11 cellular contexts compared by ENCODE assay signal in the genomic region with DNA sequence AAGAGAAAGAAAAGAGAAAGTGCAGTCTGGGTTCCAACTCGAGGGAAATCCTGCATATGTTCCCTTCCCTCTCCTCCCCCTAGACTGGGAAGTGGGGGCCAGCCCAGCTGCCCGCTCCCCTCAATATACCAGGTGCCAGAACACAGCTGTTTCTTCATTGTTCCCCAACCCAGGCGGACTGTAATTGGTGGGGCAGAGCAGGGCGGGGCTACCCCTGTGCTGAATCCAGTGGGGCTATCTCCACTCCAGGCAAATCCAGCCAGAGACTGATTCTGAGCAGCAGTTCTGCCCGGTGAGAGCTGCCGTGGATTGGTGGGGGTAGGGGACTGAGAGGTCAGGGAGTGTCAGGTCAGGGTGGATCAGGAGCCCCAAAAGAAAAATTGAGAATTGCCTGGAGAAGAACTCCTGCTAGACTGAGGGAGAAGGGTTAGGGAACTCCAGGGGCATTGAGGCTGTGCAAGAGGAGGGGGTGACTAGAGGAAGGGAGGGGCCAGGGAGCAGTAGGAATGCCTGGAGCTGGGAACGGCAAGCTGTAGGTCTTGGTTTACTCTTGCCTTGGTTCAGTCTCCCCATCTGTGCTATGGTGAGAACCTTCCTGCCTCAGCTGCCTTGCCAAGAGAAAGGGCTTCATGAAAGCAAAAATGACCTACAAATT. TPM values are rescaled to one million over a fixed set of nuclear protein-coding genes. Genes with fewer than 3 reads are reported as not detected.
DNase-seq lines count a peak whose midpoint lies in the region; ATAC-seq, FAIRE-seq and TF ChIP-seq lines count a peak whose summit lies in the region.
"Had no signal": no experiment of that assay in that cellular context is flagged by ENCODE, and none has a peak within 500 bp of the region (broad histone marks: within the 10 kb centered on the region; RNA-seq: fewer than 3 reads in every experiment).

Gene MYMX (plus strand): TSS at position 250 of the 655 bp plus-strand sequence. CDS start 546 bp downstream, outside the sequence.

- H3K9me3 Mint-ChIP-seq in activated naive CD8-positive, alpha-beta T cell treated with anti-CD3 and anti-CD28 coated beads, Interleukin-2, amount 50 U/mL, for 24 hours = no peaks in the 10 kb centered on the region

- H3K4me3 Mint-ChIP-seq in activated naive CD8-positive, alpha-beta T cell treated with anti-CD3 and anti-CD28 coated beads, Interleukin-2, amount 50 U/mL, for 24 hours = no peak within 1 kb of the TSS

- TF ChIP-seq POLR2A in heart left ventricle (IDR thresholded peaks at IDR 0.05) (no peak), tibial nerve (IDR thresholded peaks at IDR 0.05) (no peak)

- H3K4me3 ChIP-seq in heart left ventricle (peak within 1 kb of the TSS in 5 of 12 donors; percentile 3 to 40 (median 31)), pancreas (peak within 1 kb of the TSS in 1 of 4 donors; percentile 22), tibial nerve (no peak within 1 kb of the TSS)

- H3K27me3 Mint-ChIP-seq in activated naive CD8-positive, alpha-beta T cell treated with anti-CD3 and anti-CD28 coated beads, Interleukin-2, amount 50 U/mL, for 24 hours = peaks cover 9% of the 10 kb centered on the region

- no peak for TF ChIP-seq EP300 in tibial nerve (IDR thresholded peaks at IDR 0.05)

- peaks cover 26% of the 10 kb centered on the region for H3K4me1 Mint-ChIP-seq in activated naive CD8-positive, alpha-beta T cell treated with anti-CD3 and anti-CD28 coated beads, Interleukin-2, amount 50 U/mL, for 24 hours

- ATAC-seq in heart left ventricle = no peak
- peak in 3 of 4 donors; percentile 2 to 29 (median 4) for ATAC-seq in pancreas
- ATAC-seq in activated naive CD8-positive, alpha-beta T cell treated with anti-CD3 and anti-CD28 coated beads, Interleukin-2, amount 50 U/mL, for 24 hours = no peak
- no peak for ATAC-seq in GM21360 (IDR thresholded peaks at IDR 0.05; ENCODE audit: unreplicated experiment)

- no peaks in the 10 kb centered on the region for H3K27me3 ChIP-seq in heart left ventricle
- H3K27me3 ChIP-seq in pancreas = no peaks in the 10 kb centered on the region
- no peaks in the 10 kb centered on the region for H3K27me3 ChIP-seq in tibial nerve

- peak within 1 kb of the TSS in 11 of 12 donors; percentile 87 to 99 (median 93) for H3K27ac ChIP-seq in heart left ventricle
- peak within 1 kb of the TSS; percentile 75 to 94 (median 90) for H3K27ac ChIP-seq in pancreas
- peak within 1 kb of the TSS in 2 of 4 donors; percentile 88 to 90 for H3K27ac ChIP-seq in tibial nerve

- H3K36me3 Mint-ChIP-seq in activated naive CD8-positive, alpha-beta T cell treated with anti-CD3 and anti-CD28 coated beads, Interleukin-2, amount 50 U/mL, for 24 hours (ENCODE audit: low read depth) = no peaks in the 10 kb centered on the region

- H3K9me3 ChIP-seq in heart left ventricle (no peaks in the 10 kb centered on the region), pancreas (no peaks in the 10 kb centered on the region), tibial nerve (no peaks in the 10 kb centered on the region)

- 36 to 50% (median 39%) methylated on average over 7 of the region's 7 CpGs for WGBS in heart left ventricle, 4 donors
- WGBS in pancreas, 2 donors = 27 to 29% methylated on average over 7 of the region's 7 CpGs
- WGBS in tibial nerve, 2 donors = 16 to 36% methylated on average over 7 of the region's 7 CpGs

- DNase-seq in COR-L47 (lab: John Stamatoyannopoulos, UW) = peak; percentile 9
- peak; percentile 72 for DNase-seq in NCI-H82 (lab: John Stamatoyannopoulos, UW)
- DNase-seq in heart left ventricle = peak in 2 of 5 donors; percentile 36 to 68
- peak in 5 of 6 donors; percentile 50 to 78 (median 74) for DNase-seq in pancreas
- no peak for DNase-seq in GF-D8 (lab: John Stamatoyannopoulos, UW)
- no peak for DNase-seq in activated naive CD8-positive, alpha-beta T cell treated with anti-CD3 and anti-CD28 coated beads, Interleukin-2, amount 50 U/mL, for 24 hours
- no peak for DNase-seq in tibial nerve (ENCODE audit: low spot score in 2 of 2)
- DNase-seq: stimulated activated CD4-positive, alpha-beta T cell treated with anti-CD3 and anti-CD28 coated beads, Interleukin-12 subunit alpha, Interleukin-12 subunit beta, amount 100 ng/mL, for 4 hours had no signal

- FAIRE-seq in pancreas (lab: Jason Lieb, UNC) = no peak
- FAIRE-seq: bronchial epithelial cell had no signal

- H3K27ac Mint-ChIP-seq in activated naive CD8-positive, alpha-beta T cell treated with anti-CD3 and anti-CD28 coated beads, Interleukin-2, amount 50 U/mL, for 24 hours = no peak within 1 kb of the TSS

- H3K36me3 ChIP-seq in heart left ventricle (no peaks in the 10 kb centered on the region), pancreas (no peaks in the 10 kb centered on the region), tibial nerve (no peaks in the 10 kb centered on the region)

- H3K4me1 ChIP-seq in heart left ventricle (peaks cover 2 to 60% (median 48%) of the 10 kb centered on the region in 12 donors), pancreas (peaks cover 0 to 35% (median 21%) of the 10 kb centered on the region in 3 donors), tibial nerve (peaks cover 0 to 49% (median 12%) of the 10 kb centered on the region in 4 donors)

- no peak for TF ChIP-seq CTCF in heart left ventricle (IDR thresholded peaks at IDR 0.05)
- no peak for TF ChIP-seq CTCF in pancreas (IDR thresholded peaks at IDR 0.05)
- no peak for TF ChIP-seq CTCF in tibial nerve (IDR thresholded peaks at IDR 0.05)

- intact Hi-C loops in heart left ventricle (cut with DNase I) (loop anchor here in 2 of 10 donors (5.0 kb wide), 1 partner anchor 40 kb away; no protein-coding TSS in a partner anchor), pancreas (cut with DNase I) (no loop called here)

RNA-seq across cellular contexts. Expression of gene MYMX, which starts in this region (rescaled TPM):
- total RNA-seq in heart left ventricle = under 1 TPM in 6 of 9 donors, not detected in 3; 0.31 to 0.96 (median 0.68) TPM
- polyA plus RNA-seq in heart left ventricle = under 1 TPM in 1 of 2 donors, not detected in 1; 0.42 TPM
- total RNA-seq in pancreas = 1 to 10 TPM; 1.1 to 4.3 (median 2.2) TPM
- polyA plus RNA-seq in pancreas = under 1 TPM; 0.34 to 0.73 TPM
- not detected for total RNA-seq in tibial nerve
- total RNA-seq: bronchial epithelial cell, urinary bladder had no signal

Comparison
In these comparisons a context has a peak if more than half of its experiments do, and no peak if none do; other contexts are left out.
1. DNase-seq: peak in COR-L47 (single experiment), NCI-H82 (single experiment) and pancreas (5 of 6); none in GF-D8 (single experiment), activated naive CD8-positive, alpha-beta T cell treated with anti-CD3 and anti-CD28 coated beads, Interleukin-2, amount 50 U/mL, for 24 hours (single experiment) and tibial nerve (0 of 2).
2. ATAC-seq: peak in pancreas (3 of 4); none in heart left ventricle (0 of 4), activated naive CD8-positive, alpha-beta T cell treated with anti-CD3 and anti-CD28 coated beads, Interleukin-2, amount 50 U/mL, for 24 hours (single experiment) and GM21360 (single experiment).